ENCODE assay signal across 2 cellular contexts in the genomic region with DNA sequence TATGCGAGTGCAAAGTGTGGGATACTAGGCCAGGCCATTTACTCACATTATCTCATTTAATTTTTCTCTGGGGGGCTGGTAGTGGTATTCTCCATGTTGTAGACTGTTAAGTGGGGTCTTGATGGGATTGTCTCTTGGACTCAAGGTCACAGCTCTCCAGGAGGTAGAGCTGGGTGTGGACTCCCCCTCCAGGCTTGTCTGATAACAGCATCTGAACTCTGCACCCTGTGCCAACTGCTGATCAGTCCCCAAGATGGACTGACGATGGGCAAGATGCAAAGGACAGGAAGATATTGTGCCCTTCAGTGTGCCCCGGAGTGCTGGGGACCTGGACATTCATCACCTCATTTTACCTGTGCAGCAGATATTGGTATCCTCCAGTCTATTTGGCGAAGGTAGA.
TF ChIP-seq lines count a peak whose summit lies in the region.

No MANE protein-coding gene starts in this region.

TF ChIP-seq in IMR-90, 13 proteins besides CTCF, POLR2A, EP300 and RAD21 (continued from another document):
- no peak for TF ChIP-seq USF2 (IDR thresholded peaks at IDR 0.05; ENCODE audit: low read depth, low read length)
- TF ChIP-seq CHD1 (IDR thresholded peaks at IDR 0.05; ENCODE audit: low read depth, low read length) = no peak
- no peak for TF ChIP-seq SMC3 (IDR thresholded peaks at IDR 0.05; ENCODE audit: low read depth, low read length)
- no peak for TF ChIP-seq NFE2L2 (IDR thresholded peaks at IDR 0.05; ENCODE audit: low read depth, low read length)
- TF ChIP-seq, protein P1, sequence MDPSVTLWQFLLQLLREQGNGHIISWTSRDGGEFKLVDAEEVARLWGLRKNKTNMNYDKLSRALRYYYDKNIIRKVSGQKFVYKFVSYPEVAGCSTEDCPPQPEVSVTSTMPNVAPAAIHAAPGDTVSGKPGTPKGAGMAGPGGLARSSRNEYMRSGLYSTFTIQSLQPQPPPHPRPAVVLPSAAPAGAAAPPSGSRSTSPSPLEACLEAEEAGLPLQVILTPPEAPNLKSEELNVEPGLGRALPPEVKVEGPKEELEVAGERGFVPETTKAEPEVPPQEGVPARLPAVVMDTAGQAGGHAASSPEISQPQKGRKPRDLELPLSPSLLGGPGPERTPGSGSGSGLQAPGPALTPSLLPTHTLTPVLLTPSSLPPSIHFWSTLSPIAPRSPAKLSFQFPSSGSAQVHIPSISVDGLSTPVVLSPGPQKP (IDR thresholded peaks at IDR 0.05; ENCODE audit: borderline replicate concordance, low read depth, low read length) = no peak
- TF ChIP-seq MAZ (IDR thresholded peaks at IDR 0.05; ENCODE audit: borderline replicate concordance, low read depth, low read length) = no peak
- no peak for TF ChIP-seq RFX5 (IDR thresholded peaks at IDR 0.05; ENCODE audit: low read depth, low read length)
- TF ChIP-seq MXI1 (IDR thresholded peaks at IDR 0.05; ENCODE audit: borderline replicate concordance, low read depth, low read length) = no peak
- no peak for TF ChIP-seq FOS (IDR thresholded peaks at IDR 0.05; ENCODE audit: low read depth, low read length)
- TF ChIP-seq CEBPB (IDR thresholded peaks at IDR 0.05; ENCODE audit: low read depth, low read length) = no peak
- no peak for TF ChIP-seq RCOR1 (IDR thresholded peaks at IDR 0.05; ENCODE audit: insufficient replicate concordance, low read length)

TF ChIP-seq in GM12878, 131 proteins besides CTCF, POLR2A, EP300 and RAD21 (continued from another document):
- TF ChIP-seq, protein P2, sequence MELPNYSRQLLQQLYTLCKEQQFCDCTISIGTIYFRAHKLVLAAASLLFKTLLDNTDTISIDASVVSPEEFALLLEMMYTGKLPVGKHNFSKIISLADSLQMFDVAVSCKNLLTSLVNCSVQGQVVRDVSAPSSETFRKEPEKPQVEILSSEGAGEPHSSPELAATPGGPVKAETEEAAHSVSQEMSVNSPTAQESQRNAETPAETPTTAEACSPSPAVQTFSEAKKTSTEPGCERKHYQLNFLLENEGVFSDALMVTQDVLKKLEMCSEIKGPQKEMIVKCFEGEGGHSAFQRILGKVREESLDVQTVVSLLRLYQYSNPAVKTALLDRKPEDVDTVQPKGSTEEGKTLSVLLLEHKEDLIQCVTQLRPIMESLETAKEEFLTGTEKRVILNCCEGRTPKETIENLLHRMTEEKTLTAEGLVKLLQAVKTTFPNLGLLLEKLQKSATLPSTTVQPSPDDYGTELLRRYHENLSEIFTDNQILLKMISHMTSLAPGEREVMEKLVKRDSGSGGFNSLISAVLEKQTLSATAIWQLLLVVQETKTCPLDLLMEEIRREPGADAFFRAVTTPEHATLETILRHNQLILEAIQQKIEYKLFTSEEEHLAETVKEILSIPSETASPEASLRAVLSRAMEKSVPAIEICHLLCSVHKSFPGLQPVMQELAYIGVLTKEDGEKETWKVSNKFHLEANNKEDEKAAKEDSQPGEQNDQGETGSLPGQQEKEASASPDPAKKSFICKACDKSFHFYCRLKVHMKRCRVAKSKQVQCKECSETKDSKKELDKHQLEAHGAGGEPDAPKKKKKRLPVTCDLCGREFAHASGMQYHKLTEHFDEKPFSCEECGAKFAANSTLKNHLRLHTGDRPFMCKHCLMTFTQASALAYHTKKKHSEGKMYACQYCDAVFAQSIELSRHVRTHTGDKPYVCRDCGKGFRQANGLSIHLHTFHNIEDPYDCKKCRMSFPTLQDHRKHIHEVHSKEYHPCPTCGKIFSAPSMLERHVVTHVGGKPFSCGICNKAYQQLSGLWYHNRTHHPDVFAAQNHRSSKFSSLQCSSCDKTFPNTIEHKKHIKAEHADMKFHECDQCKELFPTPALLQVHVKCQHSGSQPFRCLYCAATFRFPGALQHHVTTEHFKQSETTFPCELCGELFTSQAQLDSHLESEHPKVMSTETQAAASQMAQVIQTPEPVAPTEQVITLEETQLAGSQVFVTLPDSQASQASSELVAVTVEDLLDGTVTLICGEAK (IDR thresholded peaks at IDR 0.05; ENCODE audit: borderline replicate concordance) = no peak
- TF ChIP-seq, protein P3, sequence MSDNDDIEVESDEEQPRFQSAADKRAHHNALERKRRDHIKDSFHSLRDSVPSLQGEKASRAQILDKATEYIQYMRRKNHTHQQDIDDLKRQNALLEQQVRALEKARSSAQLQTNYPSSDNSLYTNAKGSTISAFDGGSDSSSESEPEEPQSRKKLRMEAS (IDR thresholded peaks at IDR 0.05; ENCODE audit: low read depth, low read length) = no peak
- TF ChIP-seq SMC3 (IDR thresholded peaks at IDR 0.05; ENCODE audit: borderline replicate concordance, low read length) = peak; percentile 29; the same call in 1 of the 2 replicates
- TF ChIP-seq POLR2AphosphoS2 (IDR thresholded peaks at IDR 0.05; ENCODE audit: low read depth, low read length) = no peak
